In genomic region chr1:1511533-1512285, GRCh38 we compare ENCODE assay signal across 8 cellular contexts.
DNase-seq lines count a peak whose midpoint lies in the region; ATAC-seq lines count a peak whose summit lies in the region.

Gene ATAD3A, plus strand, starts transcription at chr1:1512162. Its CDS starts 107 bp downstream, at chr1:1512269.

- H3K27me3 ChIP-seq in BLaER1 (no peaks in the 10 kb centered on the region), layer of hippocampus (ENCODE audit: control insufficient read depth, insufficient read depth, low read length) (no peaks in the 10 kb centered on the region)

- peak within 1 kb of the TSS; percentile 88 for H3K4me3 ChIP-seq in BLaER1

- H3K27ac ChIP-seq in BLaER1 (peak within 1 kb of the TSS; percentile 84), cingulate gyrus (ENCODE audit: low read depth, low read length) (peak within 1 kb of the TSS; percentile 89), layer of hippocampus (ENCODE audit: low read depth, low read length) (peak within 1 kb of the TSS; percentile 92)

- peaks cover 20% of the 10 kb centered on the region for H3K36me3 ChIP-seq in BLaER1

- no peaks in the 10 kb centered on the region for H3K9me3 ChIP-seq in BLaER1

- H4K20me1 ChIP-seq in BLaER1: peaks cover 14% of the 10 kb centered on the region

- DNase-seq in NCI-H526 treated with DMSO at 0.1 percent for 48 hours (lab: John Stamatoyannopoulos, UW): peak; percentile 90
- DNase-seq in activated CD4-positive, alpha-beta T cell treated with anti-CD3 and anti-CD28 coated beads for 48 hours: peak; percentile 98
- DNase-seq in stimulated activated CD4-positive, alpha-beta T cell treated with anti-CD3 and anti-CD28 coated beads, Interleukin-1b, Interleukin-23, amount 100 ng/mL, for 24 hours (ENCODE audit: low read depth in 4 of 4, low spot score in 1 of 4): peak; percentile 88 to 97 (median 92)

- H3K4me2 ChIP-seq in BLaER1: peak within 1 kb of the TSS; percentile 91

- H3K4me1 ChIP-seq in BLaER1: peaks cover 45% of the 10 kb centered on the region

- ATAC-seq in GM19351 (IDR thresholded peaks at IDR 0.05; ENCODE audit: unreplicated experiment) (peak; percentile 94), HG03520 (IDR thresholded peaks at IDR 0.05; ENCODE audit: unreplicated experiment) (peak; percentile 87)

- peak within 1 kb of the TSS; percentile 86 for H3K9ac ChIP-seq in BLaER1

Comparison
In these comparisons a context has a peak if more than half of its experiments do, and no peak if none do; other contexts are left out.
1. Peak in every context shown above with its lines: DNase-seq, ATAC-seq, H3K4me3 ChIP-seq and H3K27ac ChIP-seq.